8 cellular contexts compared by ENCODE assay signal in genomic region chr10:121448768-121449456, GRCh38.
A peak's percentile ranks its signal among the peaks of the same experiment; 100 is the strongest.
DNase-seq lines count a peak whose midpoint lies in the region; ATAC-seq and TF ChIP-seq lines count a peak whose summit lies in the region.

No MANE protein-coding gene starts in this region.

- no peak overlapping the region for H3K4me3 Mint-ChIP-seq in neural crest cell

- no peaks in the 10 kb centered on the region for H3K9me3 Mint-ChIP-seq in neural crest cell

- H3K4me1 ChIP-seq in gastrocnemius medialis: no peaks in the 10 kb centered on the region

- H3K4me1 Mint-ChIP-seq in neural crest cell: peaks cover 21% of the 10 kb centered on the region

- H3K36me3 Mint-ChIP-seq in neural crest cell (ENCODE audit: low read depth): no peaks in the 10 kb centered on the region

- no peak for DNase-seq in neural crest cell (ENCODE audit: low read depth, low spot score)
- no peak for DNase-seq in NCI-H1436 (lab: John Stamatoyannopoulos, UW)
- DNase-seq in DMS114 treated with DMSO at 0.1 percent for 48 hours (lab: John Stamatoyannopoulos, UW; ENCODE audit: unreplicated experiment): no peak
- DNase-seq in UCSD-AML1 (lab: John Stamatoyannopoulos, UW; ENCODE audit: unreplicated experiment): no peak
- DNase-seq in gastrocnemius medialis: no peak

- ATAC-seq in GM19025 (IDR thresholded peaks at IDR 0.05; ENCODE audit: low read depth, unreplicated experiment): peak; percentile 96
- peak; percentile 90 for ATAC-seq in GM21786 (IDR thresholded peaks at IDR 0.05; ENCODE audit: unreplicated experiment)
- peak; percentile 92 for ATAC-seq in HG03280 (IDR thresholded peaks at IDR 0.05; ENCODE audit: unreplicated experiment)
- no peak for ATAC-seq in gastrocnemius medialis

- peak overlapping the region; percentile 22 for H3K27ac Mint-ChIP-seq in neural crest cell (ENCODE audit: unreplicated experiment)

- no peak for TF ChIP-seq POLR2A in gastrocnemius medialis (IDR thresholded peaks at IDR 0.05)

- no peaks in the 10 kb centered on the region for H3K9me3 ChIP-seq in gastrocnemius medialis

- H3K27me3 ChIP-seq in gastrocnemius medialis: no peaks in the 10 kb centered on the region

- no peak for TF ChIP-seq CTCF in neural crest cell (conservative IDR thresholded peaks at IDR 0.05)
- no peak for TF ChIP-seq CTCF in gastrocnemius medialis (IDR thresholded peaks at IDR 0.05 in 4 of 5, conservative IDR thresholded peaks at IDR 0.05 in 1 of 5)

- no peak overlapping the region for H3K4me3 ChIP-seq in gastrocnemius medialis

- in situ Hi-C loops in gastrocnemius medialis (cut with MboI; ENCODE audit: low sequenced_read_pairs in 4 of 4): no loop called here

- no peak overlapping the region for H3K27ac ChIP-seq in gastrocnemius medialis

- H3K27me3 Mint-ChIP-seq in neural crest cell (ENCODE audit: low read depth): peaks cover 7% of the 10 kb centered on the region

- intact Hi-C loops in gastrocnemius medialis (cut with DNase I; ENCODE audit: low total_unique reads): no loop called here

- H3K36me3 ChIP-seq in gastrocnemius medialis: no peaks in the 10 kb centered on the region

Comparison
In these comparisons a context has a peak if more than half of its experiments do, and no peak if none do; other contexts are left out.
1. ATAC-seq: peak in GM19025 (single experiment), GM21786 (single experiment) and HG03280 (single experiment); none in gastrocnemius medialis (0 of 2).